36 cellular contexts compared by ENCODE assay signal in the genomic region with DNA sequence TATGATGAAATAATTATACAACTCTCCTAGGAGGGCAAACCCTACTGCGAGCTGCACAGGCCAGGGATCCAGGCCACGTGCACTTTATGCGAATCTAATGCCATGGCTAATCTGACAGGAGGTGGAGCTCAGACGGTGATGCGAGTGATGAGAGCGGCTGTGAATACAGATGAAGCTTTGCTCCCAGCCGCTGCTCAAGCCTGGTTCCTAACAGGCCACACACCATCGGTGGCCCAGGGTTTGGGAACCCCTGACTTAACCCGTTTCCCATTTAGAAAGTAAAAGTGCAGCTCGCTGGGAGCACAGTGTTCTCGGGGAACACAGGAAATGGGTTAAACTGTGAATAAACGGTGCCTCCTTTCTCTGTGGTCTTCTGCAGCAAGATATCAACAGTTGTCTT. TPM values are rescaled to one million over a fixed set of nuclear protein-coding genes. Genes with fewer than 3 reads are reported as not detected.
"Had no signal": no experiment of that assay in that cellular context is flagged by ENCODE, and none has a peak within 500 bp of the region (broad histone marks: within the 10 kb centered on the region; RNA-seq: fewer than 3 reads in every experiment).

No MANE protein-coding gene starts in this region.

- H3K9me3 ChIP-seq: adrenal gland, body of pancreas, breast epithelium had no signal

- H3K9me3 Mint-ChIP-seq: activated CD4-positive, alpha-beta memory T cell treated with anti-CD3 and anti-CD28 coated beads, Interleukin-2, amount 10 ng/mL, durations not matched to agents 7 days and 5 days; activated naive CD4-positive, alpha-beta T cell treated with anti-CD3 and anti-CD28 coated beads, Interleukin-2, amount 10 ng/mL, durations not matched to agents 7 days and 5 days; activated T-cell treated with anti-CD3 and anti-CD28 coated beads, Interleukin-2, amount 50 U/mL, for 4 hours; activated T-helper 1 cell treated with anti-CD3 and anti-CD28 coated beads, Interleukin-12 subunit alpha, Interleukin-12 subunit beta, Interleukin-2, Interleukin-4 antibody, amounts not matched to agents 30 ng/mL and 10 ng/mL and 1 ng/mL, durations not matched to agents 14 hours and 24 hours and 36 hours; T-cell had no signal

- H3K36me3 Mint-ChIP-seq: activated naive CD4-positive, alpha-beta T cell treated with anti-CD3 and anti-CD28 coated beads, Interleukin-2, amount 10 ng/mL, durations not matched to agents 7 days and 5 days; T-cell had no signal

- H3K4me3 ChIP-seq: adrenal gland, body of pancreas, breast epithelium had no signal

- H3K27ac ChIP-seq: adrenal gland, body of pancreas, breast epithelium, RWPE1, WERI-Rb-1 had no signal

- H3K4me3 Mint-ChIP-seq: activated CD4-positive, alpha-beta memory T cell treated with anti-CD3 and anti-CD28 coated beads, Interleukin-2, amount 10 ng/mL, durations not matched to agents 7 days and 5 days; activated naive CD4-positive, alpha-beta T cell treated with anti-CD3 and anti-CD28 coated beads, Interleukin-2, amount 10 ng/mL, durations not matched to agents 7 days and 5 days; activated T-cell treated with anti-CD3 and anti-CD28 coated beads, Interleukin-2, amount 50 U/mL, for 4 hours; activated T-helper 1 cell treated with anti-CD3 and anti-CD28 coated beads, Interleukin-12 subunit alpha, Interleukin-12 subunit beta, Interleukin-2, Interleukin-4 antibody, amounts not matched to agents 30 ng/mL and 10 ng/mL and 1 ng/mL, durations not matched to agents 14 hours and 24 hours and 36 hours; T-helper 17 cell had no signal

- H3K27me3 ChIP-seq: body of pancreas had no signal

- H3K4me1 ChIP-seq: adrenal gland, body of pancreas, breast epithelium had no signal

- ATAC-seq: activated T-cell treated with anti-CD3 and anti-CD28 coated beads, Interleukin-2, amount 50 U/mL, for 4 hours; body of pancreas; PC-3; Right ventricle myocardium inferior; SK-N-SH treated with all-trans-retinoic acid at 6 μM for 48 hours; T-cell; T-helper 17 cell had no signal

- H3K36me3 ChIP-seq: adrenal gland, breast epithelium, WERI-Rb-1 had no signal

- H3K27ac Mint-ChIP-seq: activated CD4-positive, alpha-beta memory T cell treated with anti-CD3 and anti-CD28 coated beads, Interleukin-2, amount 10 ng/mL, durations not matched to agents 7 days and 5 days; activated naive CD4-positive, alpha-beta T cell treated with anti-CD3 and anti-CD28 coated beads, Interleukin-2, amount 10 ng/mL, durations not matched to agents 7 days and 5 days; activated T-helper 1 cell treated with anti-CD3 and anti-CD28 coated beads, Interleukin-12 subunit alpha, Interleukin-12 subunit beta, Interleukin-2, Interleukin-4 antibody, amounts not matched to agents 30 ng/mL and 10 ng/mL and 1 ng/mL, durations not matched to agents 14 hours and 24 hours and 36 hours; T-cell; T-helper 17 cell had no signal

- DNase-seq: activated CD4-positive, alpha-beta memory T cell treated with anti-CD3 and anti-CD28 coated beads, Interleukin-2, amount 10 ng/mL, durations not matched to agents 7 days and 5 days; activated CD4-positive, alpha-beta T cell treated with anti-CD3 and anti-CD28 coated beads for 1 hour; activated CD4-positive, alpha-beta T cell treated with anti-CD3 and anti-CD28 coated beads for 48 hours; activated CD4-positive, CD25-positive, alpha-beta regulatory T cell; activated CD8-positive, alpha-beta memory T cell treated with anti-CD3 and anti-CD28 coated beads, Interleukin-2, amount 50 U/mL, for 4 hours; activated gamma-delta T cell treated with Interleukin-2 at 50 U/mL for 16 hours; activated naive CD4-positive, alpha-beta T cell treated with anti-CD3 and anti-CD28 coated beads, Interleukin-2, amount 10 ng/mL, durations not matched to agents 7 days and 5 days; activated T-cell treated with anti-CD3 and anti-CD28 coated beads for 4 hours; activated T-cell treated with anti-CD3 and anti-CD28 coated beads, Interleukin-2, amount 50 U/mL, for 4 hours; adrenal gland; body of pancreas; Karpas-422; NCI-H1105; NCI-H1417 treated with DMSO at 0.1 percent for 48 hours; NCI-H187 treated with DMSO at 0.1 percent for 48 hours; NCI-H2081; NCI-H2171 treated with DMSO at 0.1 percent for 48 hours; NCI-H2227 treated with DMSO at 0.1 percent for 48 hours; NCI-H446; NCI-H510A treated with DMSO at 0.1 percent for 48 hours; NCI-H526 treated with DMSO at 0.1 percent for 48 hours; NCI-H774; NK-92 treated with Interleukin-12 subunit alpha and Interleukin-12 subunit beta, amount 100 ng/mL, for 24 hours; PC-3; SIG-M5; T-cell; T-helper 17 cell; T1000; WERI-Rb-1 had no signal

RNA-seq across cellular contexts. Expression of a gene that starts 40.8 kb away (rescaled TPM):
- total RNA-seq: activated T-helper 1 cell treated with anti-CD3 and anti-CD28 coated beads, Interleukin-12 subunit alpha, Interleukin-12 subunit beta, Interleukin-2, Interleukin-4 antibody, amounts not matched to agents 30 ng/mL and 10 ng/mL and 1 ng/mL, durations not matched to agents 14 hours and 24 hours and 36 hours; breast epithelium; MCF 10A; PC-3; Right ventricle myocardium inferior; SK-MEL-5; T-cell; T-helper 17 cell had no signal
